Comparison of ENCODE assay signal across 15 cellular contexts in genomic region chr6:107679457-107679856, GRCh38.
DNase-seq lines count a peak whose midpoint lies in the region; ATAC-seq and TF ChIP-seq lines count a peak whose summit lies in the region.
"Had no signal": no experiment of that assay in that cellular context is flagged by ENCODE, and none has a peak within 500 bp of the region (broad histone marks: within the 10 kb centered on the region; RNA-seq: fewer than 3 reads in every experiment).

No MANE protein-coding gene starts in this region.

- H3K4me3 ChIP-seq in MG63 = no peak overlapping the region
- no peak overlapping the region for H3K4me3 ChIP-seq in fibroblast of mammary gland (ENCODE audit: control insufficient read depth, low read depth, low read length)
- H3K4me3 ChIP-seq: mucosa of descending colon had no signal

- peaks cover 3% of the 10 kb centered on the region for H3K27me3 Mint-ChIP-seq in nephron progenitor cell (ENCODE audit: low read depth, poor library complexity)

- DNase-seq in Caki2 (ENCODE audit: low read depth) (peak; percentile 4), MG63 (peak; percentile 25), fibroblast of mammary gland (ENCODE audit: low read depth) (peak; percentile 89), nephron progenitor cell (peak; percentile 33), SHP77 (lab: John Stamatoyannopoulos, UW) (no peak), SKM-1 treated with dmso at 0.1 percent for 144 hours (lab: John Stamatoyannopoulos, UW; ENCODE audit: unreplicated experiment) (no peak)
- DNase-seq: activated CD4-positive, CD25-positive, alpha-beta regulatory T cell; activated T-cell treated with anti-CD3 and anti-CD28 coated beads, Interleukin-2, amount 50 U/mL, for 4 hours; CD4-positive, alpha-beta T cell; mucosa of descending colon; NCI-H1417 treated with DMSO at 0.1 percent for 48 hours; NCI-H774 had no signal

- H3K27me3 ChIP-seq in MG63 = no peaks in the 10 kb centered on the region

- peaks cover 14% of the 10 kb centered on the region for H3K36me3 Mint-ChIP-seq in nephron progenitor cell (ENCODE audit: low read depth)

- peaks cover 37% of the 10 kb centered on the region for H3K4me1 Mint-ChIP-seq in nephron progenitor cell

- TF ChIP-seq CTCF in fibroblast of mammary gland (conservative IDR thresholded peaks at IDR 0.05; ENCODE audit: control insufficient read depth, insufficient read depth, low read depth, low read length) (no peak), nephron progenitor cell (IDR thresholded peaks at IDR 0.05) (no peak)

- H3K9me3 ChIP-seq in MG63 = no peaks in the 10 kb centered on the region
- H3K9me3 ChIP-seq: mucosa of descending colon had no signal

- peaks cover 35% of the 10 kb centered on the region for H3K9me3 Mint-ChIP-seq in nephron progenitor cell

- no peaks in the 10 kb centered on the region for H3K36me3 ChIP-seq in MG63

- no peak overlapping the region for H3K4me3 Mint-ChIP-seq in nephron progenitor cell
- H3K4me3 Mint-ChIP-seq: activated T-cell treated with anti-CD3 and anti-CD28 coated beads, Interleukin-2, amount 50 U/mL, for 4 hours; CD4-positive, alpha-beta T cell had no signal

- in situ Hi-C loops in Caki2 (cut with HindIII; ENCODE audit: low pct_unique_long_range_greater_than_20kb, low sequenced_read_pairs) = no loop called here

- peak overlapping the region; percentile 77 for H3K27ac Mint-ChIP-seq in nephron progenitor cell
- H3K27ac Mint-ChIP-seq: CD4-positive, alpha-beta T cell had no signal

- no peak for ATAC-seq in GM18511 (IDR thresholded peaks at IDR 0.05; ENCODE audit: unreplicated experiment)
- no peak for ATAC-seq in GM21526 (IDR thresholded peaks at IDR 0.05; ENCODE audit: low FRiP score, unreplicated experiment)
- ATAC-seq: activated T-cell treated with anti-CD3 and anti-CD28 coated beads, Interleukin-2, amount 50 U/mL, for 4 hours; mucosa of descending colon; SK-N-SH treated with all-trans-retinoic acid at 6 μM for 48 hours had no signal

Comparison
In these comparisons a context has a peak if more than half of its experiments do, and no peak if none do; other contexts are left out.
1. DNase-seq: peak in Caki2 (single experiment), MG63 (single experiment), fibroblast of mammary gland (single experiment) and nephron progenitor cell (single experiment); none in SHP77 (0 of 2) and SKM-1 treated with dmso at 0.1 percent for 144 hours (single experiment).